Comparison of ENCODE assay signal across 29 cellular contexts in the genomic region with DNA sequence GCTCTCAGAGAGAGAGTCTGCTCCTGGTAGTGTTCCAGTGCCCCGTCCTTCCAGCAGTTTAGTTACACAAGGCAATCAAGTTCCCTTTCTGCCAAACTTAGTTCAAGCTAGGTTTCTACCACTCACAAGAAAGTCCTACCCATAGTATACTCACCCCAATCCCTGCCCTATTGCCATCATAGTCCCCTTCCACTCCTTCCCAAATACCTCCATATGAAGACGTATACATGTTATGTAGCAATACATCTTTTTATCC.
"Had no signal": no experiment of that assay in that cellular context is flagged by ENCODE, and none has a peak within 500 bp of the region (broad histone marks: within the 10 kb centered on the region; RNA-seq: fewer than 3 reads in every experiment).

No MANE protein-coding gene starts in this region.

- H3K27ac Mint-ChIP-seq: mesothelial cell of epicardium; natural killer cell; nephron progenitor cell; neural progenitor cell; stimulated activated memory B cell treated with anti-CD40 and anti-IgM and Interleukin-4, amounts not matched to agents 10 μg/mL and 1 μg/mL and 100 μg/mL, for 72 hours; stimulated activated naive CD8-positive, alpha-beta T cell treated with anti-CD3 and anti-CD28 coated beads, Interleukin-15, amount 100 ng/mL, for 72 hours had no signal

- H3K9me3 Mint-ChIP-seq: natural killer cell; stimulated activated naive CD8-positive, alpha-beta T cell treated with anti-CD3 and anti-CD28 coated beads, Interleukin-15, amount 100 ng/mL, for 72 hours had no signal

- H3K79me2 ChIP-seq: parathyroid adenoma had no signal

- H3K27ac ChIP-seq: lower lobe of right lung, neural progenitor cell, neutrophil, parathyroid adenoma, right atrium auricular region, right lobe of liver, testis, thyroid gland, transverse colon, upper lobe of left lung, vagina had no signal

- H3K4me3 ChIP-seq: lower lobe of right lung, neural progenitor cell, right atrium auricular region, right lobe of liver, smooth muscle cell, testis, thyroid gland, transverse colon, upper lobe of left lung, vagina had no signal

- H2AFZ ChIP-seq: neural progenitor cell, parathyroid adenoma had no signal

- H3K9ac ChIP-seq: neural progenitor cell, parathyroid adenoma had no signal

- H3K27me3 Mint-ChIP-seq: naive B cell; stimulated activated memory B cell treated with anti-CD40 and anti-IgM and Interleukin-4, amounts not matched to agents 10 μg/mL and 1 μg/mL and 100 μg/mL, for 72 hours; stimulated activated naive CD8-positive, alpha-beta T cell treated with anti-CD3 and anti-CD28 coated beads, Interleukin-15, amount 100 ng/mL, for 72 hours had no signal

- H3K9me3 ChIP-seq: lower lobe of right lung, neutrophil, right lobe of liver, testis, thyroid gland, transverse colon, vagina had no signal

- H3K4me1 Mint-ChIP-seq: naive B cell; nephron progenitor cell; neural progenitor cell; stimulated activated memory B cell treated with anti-CD40 and anti-IgM and Interleukin-4, amounts not matched to agents 10 μg/mL and 1 μg/mL and 100 μg/mL, for 72 hours; stimulated activated naive CD8-positive, alpha-beta T cell treated with anti-CD3 and anti-CD28 coated beads, Interleukin-15, amount 100 ng/mL, for 72 hours had no signal

- ATAC-seq: left cardiac atrium; left lobe of liver; lower lobe of right lung; natural killer cell; right lobe of liver; stimulated activated memory B cell treated with anti-CD40 and anti-IgM and Interleukin-4, amounts not matched to agents 10 μg/mL and 1 μg/mL and 100 μg/mL, for 72 hours had no signal

- H3K4me2 ChIP-seq: neural progenitor cell, smooth muscle cell had no signal

- H3K4me3 Mint-ChIP-seq: mesothelial cell of epicardium; naive B cell; natural killer cell; nephron progenitor cell; neural progenitor cell; stimulated activated memory B cell treated with anti-CD40 and anti-IgM and Interleukin-4, amounts not matched to agents 10 μg/mL and 1 μg/mL and 100 μg/mL, for 72 hours; stimulated activated naive CD8-positive, alpha-beta T cell treated with anti-CD3 and anti-CD28 coated beads, Interleukin-15, amount 100 ng/mL, for 72 hours had no signal

- H3K4me1 ChIP-seq: lower lobe of right lung, neural progenitor cell, parathyroid adenoma, right atrium auricular region, right lobe of liver, testis, transverse colon, upper lobe of left lung, vagina had no signal

- H3K27me3 ChIP-seq: neural progenitor cell, neutrophil, right atrium auricular region, right lobe of liver, testis, thyroid gland, transverse colon, upper lobe of left lung, vagina had no signal

- DNase-seq: hippocampal formation; kidney glomerular epithelial cell; left cardiac atrium; lower lobe of right lung; mesendoderm; naive B cell; natural killer cell; nephron progenitor cell; right lobe of liver; stimulated activated CD4-positive, alpha-beta T cell treated with anti-CD3 and anti-CD28 coated beads, Interleukin-1b, Interleukin-23, amount 100 ng/mL, for 48 hours; stimulated activated CD4-positive, alpha-beta T cell treated with anti-CD3 and anti-CD28 coated beads, Interleukin-2, amount 100 ng/mL, for 48 hours; stimulated activated CD4-positive, alpha-beta T cell treated with anti-CD3 and anti-CD28 coated beads, Interleukin-4, amount 100 ng/mL, for 4 hours; stimulated activated CD8-positive, alpha-beta memory T cell treated with anti-CD3 and anti-CD28 coated beads, Interleukin-4, amount 100 ng/mL, for 48 hours; stimulated activated naive CD4-positive, alpha-beta T cell treated with Interleukin-2 at 50 U/mL for 16 hours; stimulated activated naive CD8-positive, alpha-beta T cell treated with anti-CD3 and anti-CD28 coated beads, Interleukin-15, amount 100 ng/mL, for 72 hours; substantia nigra; testis; thyroid gland; transverse colon; upper lobe of left lung had no signal
